In genomic region chr1:22141948-22142314, GRCh38 we compare ENCODE assay signal across 10 cellular contexts. TPM values are rescaled to one million over a fixed set of nuclear protein-coding genes. Genes with fewer than 3 reads are reported as not detected.
DNase-seq lines count a peak whose midpoint lies in the region; ATAC-seq and TF ChIP-seq lines count a peak whose summit lies in the region.
"Had no signal": no experiment of that assay in that cellular context is flagged by ENCODE, and none has a peak within 500 bp of the region (broad histone marks: within the 10 kb centered on the region; RNA-seq: fewer than 3 reads in every experiment).

No MANE protein-coding gene starts in this region.

- WGBS in upper lobe of left lung, 2 donors: 2 to 18% methylated on average over 7 to 19 of the region's 19 CpGs

- H3K4me1 ChIP-seq in colonic mucosa (no peaks in the 10 kb centered on the region), upper lobe of left lung (peaks cover 11 to 29% (median 18%) of the 10 kb centered on the region in 4 donors)

- DNase-seq in activated naive CD8-positive, alpha-beta T cell treated with anti-CD3 and anti-CD28 coated beads for 36 hours: no peak
- DNase-seq in colonic mucosa (no peak), mesothelial cell of epicardium (ENCODE audit: low spot score in 2 of 2, unreplicated experiment in 2 of 2) (no peak), upper lobe of left lung (no peak), SHP77 treated with DMSO at 0.1 percent for 48 hours (lab: John Stamatoyannopoulos, UW) (no peak), NCI-H1436 (lab: John Stamatoyannopoulos, UW) (no peak), EL (no peak)
- DNase-seq: NCI-H446 had no signal

- no peaks in the 10 kb centered on the region for H3K36me3 Mint-ChIP-seq in activated naive CD8-positive, alpha-beta T cell
- no peaks in the 10 kb centered on the region for H3K36me3 Mint-ChIP-seq in activated naive CD8-positive, alpha-beta T cell treated with anti-CD3 and anti-CD28 coated beads for 36 hours
- H3K36me3 Mint-ChIP-seq in mesothelial cell of epicardium: peaks cover 7% of the 10 kb centered on the region

- no peak overlapping the region for H3K27ac ChIP-seq in colonic mucosa
- peak overlapping the region in 1 of 4 donors; percentile 63 for H3K27ac ChIP-seq in upper lobe of left lung

- TF ChIP-seq CTCF in colonic mucosa (IDR thresholded peaks at IDR 0.05) (no peak), mesothelial cell of epicardium (IDR thresholded peaks at IDR 0.05; ENCODE audit: unreplicated experiment) (no peak), upper lobe of left lung (IDR thresholded peaks at IDR 0.05) (no peak)

- intact Hi-C loops in colonic mucosa (cut with DNase I): no loop called here

- no peak overlapping the region for H3K27ac Mint-ChIP-seq in activated naive CD8-positive, alpha-beta T cell
- no peak overlapping the region for H3K27ac Mint-ChIP-seq in activated naive CD8-positive, alpha-beta T cell treated with anti-CD3 and anti-CD28 coated beads for 36 hours
- H3K27ac Mint-ChIP-seq in mesothelial cell of epicardium: peak overlapping the region; percentile 79
- H3K27ac Mint-ChIP-seq: stimulated activated naive CD8-positive, alpha-beta T cell treated with anti-CD3 and anti-CD28 coated beads, Interleukin-15, Interleukin-2, amounts not matched to agents 100 ng/mL and 50 ng/mL, for 24 hours had no signal

- H3K9me3 ChIP-seq in colonic mucosa: no peaks in the 10 kb centered on the region
- H3K9me3 ChIP-seq in upper lobe of left lung: no peaks in the 10 kb centered on the region

- no peaks in the 10 kb centered on the region for H3K36me3 ChIP-seq in colonic mucosa
- H3K36me3 ChIP-seq in upper lobe of left lung: no peaks in the 10 kb centered on the region

- peaks cover 32% of the 10 kb centered on the region for H3K27me3 Mint-ChIP-seq in activated naive CD8-positive, alpha-beta T cell
- H3K27me3 Mint-ChIP-seq in activated naive CD8-positive, alpha-beta T cell treated with anti-CD3 and anti-CD28 coated beads for 36 hours: peaks cover 52% of the 10 kb centered on the region
- peaks cover 63% of the 10 kb centered on the region for H3K27me3 Mint-ChIP-seq in mesothelial cell of epicardium (ENCODE audit: low read depth)

- TF ChIP-seq POLR2A in upper lobe of left lung (IDR thresholded peaks at IDR 0.05): no peak

- H3K4me3 Mint-ChIP-seq in activated naive CD8-positive, alpha-beta T cell: peak overlapping the region; percentile 44
- H3K4me3 Mint-ChIP-seq in activated naive CD8-positive, alpha-beta T cell treated with anti-CD3 and anti-CD28 coated beads for 36 hours: no peak overlapping the region
- H3K4me3 Mint-ChIP-seq in mesothelial cell of epicardium: peak overlapping the region; percentile 77
- H3K4me3 Mint-ChIP-seq: stimulated activated naive CD8-positive, alpha-beta T cell treated with anti-CD3 and anti-CD28 coated beads, Interleukin-15, Interleukin-2, amounts not matched to agents 100 ng/mL and 50 ng/mL, for 24 hours had no signal

- H3K4me3 ChIP-seq in colonic mucosa (peak overlapping the region; percentile 52), upper lobe of left lung (peak overlapping the region; percentile 32 to 59 (median 58))

- ATAC-seq in upper lobe of left lung (ENCODE audit: low FRiP score in 2 of 2): peak in 1 of 2 donors; percentile 18

- no peak for TF ChIP-seq EP300 in upper lobe of left lung (IDR thresholded peaks at IDR 0.05)

- peak overlapping the region in 1 of 2 donors; percentile 1 for H3K9ac ChIP-seq in colonic mucosa (ENCODE audit: low read depth in 2 of 2, low read length in 2 of 2)

- no peaks in the 10 kb centered on the region for H3K9me3 Mint-ChIP-seq in activated naive CD8-positive, alpha-beta T cell (ENCODE audit: low read depth)
- no peaks in the 10 kb centered on the region for H3K9me3 Mint-ChIP-seq in activated naive CD8-positive, alpha-beta T cell treated with anti-CD3 and anti-CD28 coated beads for 36 hours
- no peaks in the 10 kb centered on the region for H3K9me3 Mint-ChIP-seq in mesothelial cell of epicardium
- H3K9me3 Mint-ChIP-seq: stimulated activated naive CD8-positive, alpha-beta T cell treated with anti-CD3 and anti-CD28 coated beads, Interleukin-15, Interleukin-2, amounts not matched to agents 100 ng/mL and 50 ng/mL, for 24 hours had no signal

- H3K27me3 ChIP-seq in colonic mucosa: peaks cover 24% of the 10 kb centered on the region
- peaks cover 0 to 22% (median 6%) of the 10 kb centered on the region in 4 donors for H3K27me3 ChIP-seq in upper lobe of left lung

- peaks cover 5% of the 10 kb centered on the region for H3K4me1 Mint-ChIP-seq in activated naive CD8-positive, alpha-beta T cell (ENCODE audit: low read depth)
- H3K4me1 Mint-ChIP-seq in activated naive CD8-positive, alpha-beta T cell treated with anti-CD3 and anti-CD28 coated beads for 36 hours: peaks cover 6% of the 10 kb centered on the region
- H3K4me1 Mint-ChIP-seq in mesothelial cell of epicardium: peaks cover 56% of the 10 kb centered on the region

RNA-seq across cellular contexts. Expression of gene WNT4, which starts 1.0 kb away (rescaled TPM):
- not detected for total RNA-seq in activated naive CD8-positive, alpha-beta T cell treated with anti-CD3 and anti-CD28 coated beads for 36 hours
- total RNA-seq in colonic mucosa (1 to 10 TPM; 2.5 to 2.7 TPM), mesothelial cell of epicardium (34.9 to 41.2 TPM (median 38.7 TPM) in 3 replicates), upper lobe of left lung (1 to 10 TPM; 1.0 to 3.2 (median 2.0) TPM)
